Comparison of ENCODE assay signal across 19 cellular contexts in the genomic region with DNA sequence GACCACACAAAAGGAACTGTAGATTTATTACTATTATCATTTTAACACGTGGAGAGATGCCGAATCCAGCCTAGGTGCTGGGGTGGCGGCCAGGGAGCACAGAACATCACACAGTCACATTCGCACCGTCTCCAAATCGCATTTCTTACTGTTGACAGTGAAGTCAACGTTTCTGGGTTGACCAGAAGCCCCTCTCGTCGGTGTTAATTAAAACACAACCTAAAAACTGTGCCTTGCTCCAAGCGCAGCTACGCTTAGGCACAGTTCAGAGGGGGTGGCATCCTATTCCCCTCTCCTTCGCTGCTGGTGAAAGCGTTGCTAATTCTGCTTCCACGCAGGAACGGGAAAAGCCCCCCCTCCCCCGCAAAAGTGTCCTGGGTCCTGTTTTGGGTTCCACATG. TPM values are rescaled to one million over a fixed set of nuclear protein-coding genes. Genes with fewer than 3 reads are reported as not detected.
A peak's percentile ranks its signal among the peaks of the same experiment; 100 is the strongest.
DNase-seq lines count a peak whose midpoint lies in the region; ATAC-seq and TF ChIP-seq lines count a peak whose summit lies in the region.
"Had no signal": no experiment of that assay in that cellular context is flagged by ENCODE, and none has a peak within 500 bp of the region (broad histone marks: within the 10 kb centered on the region; RNA-seq: fewer than 3 reads in every experiment).

No MANE protein-coding gene starts in this region.

- no peaks in the 10 kb centered on the region; the same call in 1 of the 2 replicates for H3K36me3 ChIP-seq in GM23338 (ENCODE audit: insufficient read depth)
- no peaks in the 10 kb centered on the region for H3K36me3 ChIP-seq in hepatocyte (replicated peaks; ENCODE audit: insufficient read depth, low read depth)

- H3K4me3 Mint-ChIP-seq in GM23338, result peak overlapping the region; percentile 78
- H3K4me3 Mint-ChIP-seq in brain, result peak overlapping the region in 3 of 5 experiments; percentile 23 to 83 (median 73)
- H3K4me3 Mint-ChIP-seq in osteocyte (ENCODE audit: unreplicated experiment), result no peak overlapping the region
- H3K4me3 Mint-ChIP-seq in activated CD4-positive, alpha-beta T cell treated with anti-CD3 and anti-CD28 coated beads, Interleukin-2, amount 10 ng/mL, durations not matched to agents 24 days and 14 days, result no peak overlapping the region
- H3K4me3 Mint-ChIP-seq: activated CD4-positive, alpha-beta T cell treated with anti-CD3 and anti-CD28 coated beads for 36 hours; activated naive CD4-positive, alpha-beta T cell treated with anti-CD3 and anti-CD28 coated beads, Interleukin-2, amount 10 ng/mL, durations not matched to agents 7 days and 5 days; T-helper 2 cell treated with Interferon-gamma antibody and Interleukin-4, amounts not matched to agents 5 μg/mL and 100 μg/mL, for 36 hours had no signal

- no peaks in the 10 kb centered on the region; the same call in 2 of the 3 replicates for H3K36me3 Mint-ChIP-seq in GM23338 (ENCODE audit: low read depth)
- H3K36me3 Mint-ChIP-seq in brain, result no peaks in the 10 kb centered on the region
- H3K36me3 Mint-ChIP-seq in osteocyte (ENCODE audit: unreplicated experiment), result no peaks in the 10 kb centered on the region
- peaks cover 6% of the 10 kb centered on the region for H3K36me3 Mint-ChIP-seq in activated CD4-positive, alpha-beta T cell treated with anti-CD3 and anti-CD28 coated beads, Interleukin-2, amount 10 ng/mL, durations not matched to agents 24 days and 14 days (ENCODE audit: low read depth)

- TF ChIP-seq CTCF in GM23338 (conservative IDR thresholded peaks at IDR 0.05; ENCODE audit: low read depth in 2 of 2) (no peak), brain (conservative IDR thresholded peaks at IDR 0.05) (no peak), hepatocyte (IDR thresholded peaks at IDR 0.05; ENCODE audit: poor library complexity) (no peak), osteocyte (IDR thresholded peaks at IDR 0.05) (no peak)

- no peak for ATAC-seq in GM23338
- ATAC-seq: activated CD4-positive, alpha-beta T cell treated with anti-CD3 and anti-CD28 coated beads for 36 hours; GM12878; naive thymus-derived CD4-positive, alpha-beta T cell had no signal

- peaks cover 51% of the 10 kb centered on the region for H3K79me2 ChIP-seq in GM23338 (replicated peaks; ENCODE audit: insufficient read depth)
- peaks cover 88% of the 10 kb centered on the region for H3K79me2 ChIP-seq in hepatocyte

- H3K4me1 ChIP-seq in GM23338 (ENCODE audit: insufficient read depth) (peaks cover 66% of the 10 kb centered on the region), hepatocyte (ENCODE audit: insufficient read depth) (peaks cover 26% of the 10 kb centered on the region)

- intact Hi-C loops in activated CD4-positive, alpha-beta T cell treated with anti-CD3 and anti-CD28 coated beads, Interleukin-2, amount 10 ng/mL, durations not matched to agents 24 days and 14 days (cut with micrococcal nuclease), result loop anchor here (10.0 kb wide), 1 partner anchor 478 kb away; no protein-coding TSS in a partner anchor

- H3K27ac Mint-ChIP-seq in GM23338 (no peak overlapping the region), brain (peak overlapping the region in 1 of 5 experiments; percentile 75), osteocyte (ENCODE audit: unreplicated experiment) (peak overlapping the region; percentile 95)
- no peak overlapping the region for H3K27ac Mint-ChIP-seq in activated CD4-positive, alpha-beta T cell treated with anti-CD3 and anti-CD28 coated beads, Interleukin-2, amount 10 ng/mL, durations not matched to agents 24 days and 14 days
- H3K27ac Mint-ChIP-seq: activated CD4-positive, alpha-beta T cell treated with anti-CD3 and anti-CD28 coated beads for 36 hours; naive thymus-derived CD4-positive, alpha-beta T cell; T-helper 2 cell treated with Interferon-gamma antibody and Interleukin-4, amounts not matched to agents 5 μg/mL and 100 μg/mL, for 36 hours had no signal

- H2AFZ ChIP-seq in GM23338 (no peak overlapping the region), hepatocyte (no peak overlapping the region)

- H3K27me3 Mint-ChIP-seq in GM23338 (ENCODE audit: insufficient read depth, low read depth, poor library complexity) (peaks cover 75% of the 10 kb centered on the region), brain (peaks cover 78% of the 10 kb centered on the region), osteocyte (ENCODE audit: unreplicated experiment) (peaks cover 5% of the 10 kb centered on the region)
- H3K27me3 Mint-ChIP-seq in activated CD4-positive, alpha-beta T cell treated with anti-CD3 and anti-CD28 coated beads, Interleukin-2, amount 10 ng/mL, durations not matched to agents 24 days and 14 days, result peaks cover 65% of the 10 kb centered on the region

- H4K20me1 ChIP-seq in GM23338 (replicated peaks; ENCODE audit: insufficient read depth), result peaks cover 24% of the 10 kb centered on the region
- H4K20me1 ChIP-seq in hepatocyte (ENCODE audit: insufficient read depth, poor library complexity, severe bottlenecking), result peaks cover 82% of the 10 kb centered on the region

- H3K9me2 ChIP-seq in GM23338 (ENCODE audit: insufficient read depth), result no peaks in the 10 kb centered on the region
- H3K9me2 ChIP-seq in hepatocyte (replicated peaks; ENCODE audit: insufficient read depth), result no peaks in the 10 kb centered on the region

- no peaks in the 10 kb centered on the region for H3K9me3 ChIP-seq in hepatocyte (ENCODE audit: low read depth)

- 41% methylated on average over 16 of the region's 16 CpGs for WGBS in hepatocyte (ENCODE audit: low lambda C conversion rate, missing lambda C conversion rate)

- no peak overlapping the region for H3K27ac ChIP-seq in GM23338 (ENCODE audit: low read depth)
- H3K27ac ChIP-seq in hepatocyte, result peak overlapping the region; percentile 94

- DNase-seq in GM23338 (ENCODE audit: low spot score) (no peak), hepatocyte (ENCODE audit: low spot score) (no peak), osteocyte (ENCODE audit: extremely low spot score, unreplicated experiment) (no peak), cerebellum (ENCODE audit: low spot score) (no peak), SHP77 treated with DMSO at 0.1 percent for 48 hours (lab: John Stamatoyannopoulos, UW) (no peak), NCI-H1105 (lab: John Stamatoyannopoulos, UW) (no peak)
- no peak for DNase-seq in activated CD4-positive, alpha-beta T cell treated with anti-CD3 and anti-CD28 coated beads, Interleukin-2, amount 10 ng/mL, durations not matched to agents 24 days and 14 days
- DNase-seq: activated CD4-positive, alpha-beta T cell treated with anti-CD3 and anti-CD28 coated beads for 36 hours; activated naive CD4-positive, alpha-beta T cell treated with anti-CD3 and anti-CD28 coated beads, Interleukin-2, amount 10 ng/mL, durations not matched to agents 7 days and 5 days; GOT3; left ventricle myocardium superior; naive thymus-derived CD4-positive, alpha-beta T cell; NCI-H1694; NCI-H446 treated with DMSO at 0.1 percent for 48 hours; retina; SIG-M5 had no signal

- H3K4me1 Mint-ChIP-seq in GM23338 (peaks cover 68% of the 10 kb centered on the region), brain (peaks cover 50% of the 10 kb centered on the region), osteocyte (ENCODE audit: unreplicated experiment) (peaks cover 68% of the 10 kb centered on the region)
- H3K4me1 Mint-ChIP-seq in activated CD4-positive, alpha-beta T cell treated with anti-CD3 and anti-CD28 coated beads, Interleukin-2, amount 10 ng/mL, durations not matched to agents 24 days and 14 days, result peaks cover 10% of the 10 kb centered on the region

- H3F3A ChIP-seq in GM23338 (replicated peaks; ENCODE audit: low read depth), result peaks cover 3% of the 10 kb centered on the region; the same call in 1 of the 2 replicates

- H3K4me2 ChIP-seq in GM23338 (peak overlapping the region; percentile 93), hepatocyte (peak overlapping the region; percentile 70)

- H3K4me3 ChIP-seq in GM23338 (peak overlapping the region; percentile 57), hepatocyte (no peak overlapping the region)
- H3K4me3 ChIP-seq: GM12878 had no signal

- H3K27me3 ChIP-seq in GM23338 (ENCODE audit: insufficient read depth) (peaks cover 77% of the 10 kb centered on the region), hepatocyte (peaks cover 31% of the 10 kb centered on the region)

- H3K9me3 Mint-ChIP-seq in GM23338, result peaks cover 2% of the 10 kb centered on the region; the same call in 1 of the 3 replicates
- H3K9me3 Mint-ChIP-seq in brain, result peaks cover 0 to 13% (median 0%) of the 10 kb centered on the region in 5 experiments
- no peaks in the 10 kb centered on the region for H3K9me3 Mint-ChIP-seq in osteocyte (ENCODE audit: unreplicated experiment)
- H3K9me3 Mint-ChIP-seq in activated CD4-positive, alpha-beta T cell treated with anti-CD3 and anti-CD28 coated beads, Interleukin-2, amount 10 ng/mL, durations not matched to agents 24 days and 14 days, result no peaks in the 10 kb centered on the region
- H3K9me3 Mint-ChIP-seq: activated naive CD4-positive, alpha-beta T cell treated with anti-CD3 and anti-CD28 coated beads, Interleukin-2, amount 10 ng/mL, durations not matched to agents 7 days and 5 days; T-helper 2 cell treated with Interferon-gamma antibody and Interleukin-4, amounts not matched to agents 5 μg/mL and 100 μg/mL, for 36 hours had no signal

TF ChIP-seq in GM23338, 12 proteins besides CTCF, POLR2A, EP300 and RAD21:
- TF ChIP-seq JUNB (IDR thresholded peaks at IDR 0.05; ENCODE audit: unreplicated experiment), result no peak

RNA-seq across cellular contexts. Expression of a gene that starts 4.1 kb away (rescaled TPM):
- total RNA-seq in GM23338 (2014; rRNA removed; shearing (Covaris generic)), result 9.2 and 9.9 TPM in 2 replicates
- 2.5 and 2.7 TPM in 2 replicates for polyA plus RNA-seq in GM23338 (2016; fragmentation: Nextera tagmentation; extraction: Ambion mirVana)
- polyA plus RNA-seq in brain (ENCODE audit: insufficient read depth, low read depth, low replicate concordance), result 10.6 TPM
- 19.7 and 32.8 TPM in 2 replicates for total RNA-seq in hepatocyte
- polyA plus RNA-seq in hepatocyte, result 28.1 and 31.0 TPM in 2 replicates
- 2.4 and 2.7 TPM in 2 replicates for total RNA-seq in osteocyte
- 0.18 TPM for total RNA-seq in cerebellum
- not detected in 2 replicates for total RNA-seq in activated CD4-positive, alpha-beta T cell treated with anti-CD3 and anti-CD28 coated beads, Interleukin-2, amount 10 ng/mL, durations not matched to agents 24 days and 14 days
- polyA plus RNA-seq: GM12878 had no signal

Comparison
In these comparisons a context has a peak if more than half of its experiments do, and no peak if none do; other contexts are left out.
1. H3K4me3 Mint-ChIP-seq: peak in GM23338 (single experiment) and brain (3 of 5); none in osteocyte (single experiment) and activated CD4-positive, alpha-beta T cell treated with anti-CD3 and anti-CD28 coated beads, Interleukin-2, amount 10 ng/mL, durations not matched to agents 24 days and 14 days (single experiment).